In genomic region chr22:37634505-37635002, GRCh38 we compare ENCODE assay signal across 9 cellular contexts. TPM values are rescaled to one million over a fixed set of nuclear protein-coding genes. Genes with fewer than 3 reads are reported as not detected.
A peak's percentile ranks its signal among the peaks of the same experiment; 100 is the strongest.
DNase-seq lines count a peak whose midpoint lies in the region; ATAC-seq and TF ChIP-seq lines count a peak whose summit lies in the region.
"Had no signal": no experiment of that assay in that cellular context is flagged by ENCODE, and none has a peak within 500 bp of the region (broad histone marks: within the 10 kb centered on the region; RNA-seq: fewer than 3 reads in every experiment).

No MANE protein-coding gene starts in this region.

- intact Hi-C loops in left ventricle myocardium superior (cut with micrococcal nuclease): no loop called here
- intact Hi-C loops in right lobe of liver (cut with DNase I): no loop called here
- intact Hi-C loops in uterus (cut with DNase I; ENCODE audit: low total_unique reads): no loop called here

- H3K9me3 ChIP-seq in cardiac muscle cell (ENCODE audit: low read depth) (no peaks in the 10 kb centered on the region), adipocyte (ENCODE audit: control insufficient read depth, low read length) (no peaks in the 10 kb centered on the region), right lobe of liver (no peaks in the 10 kb centered on the region), uterus (no peaks in the 10 kb centered on the region), MG63 (no peaks in the 10 kb centered on the region)

- H3K4me1 ChIP-seq in cardiac muscle cell (ENCODE audit: low read depth): peaks cover 30% of the 10 kb centered on the region
- H3K4me1 ChIP-seq in adipocyte (ENCODE audit: control insufficient read depth, insufficient read depth, low read length): peaks cover 54% of the 10 kb centered on the region
- H3K4me1 ChIP-seq in right lobe of liver: peaks cover 0 to 44% (median 16%) of the 10 kb centered on the region in 4 donors
- peaks cover 7 to 19% of the 10 kb centered on the region in 2 donors for H3K4me1 ChIP-seq in uterus

- peak overlapping the region; percentile 84 for H3K9ac ChIP-seq in adipocyte (ENCODE audit: low read length)

- WGBS in right lobe of liver (ENCODE audit: insufficient coverage, low coverage, low lambda C conversion rate, missing lambda C conversion rate): 80% methylated on average over 1 of the region's 6 CpGs

- TF ChIP-seq POLR2A in right lobe of liver (IDR thresholded peaks at IDR 0.05): no peak
- TF ChIP-seq POLR2A in uterus (IDR thresholded peaks at IDR 0.05): no peak

- H3K27me3 ChIP-seq in cardiac muscle cell (no peaks in the 10 kb centered on the region), adipocyte (replicated peaks; ENCODE audit: control insufficient read depth, insufficient read depth, low read length) (no peaks in the 10 kb centered on the region), right lobe of liver (no peaks in the 10 kb centered on the region), uterus (no peaks in the 10 kb centered on the region), MG63 (no peaks in the 10 kb centered on the region)

- no peak overlapping the region for H3K4me3 ChIP-seq in cardiac muscle cell
- H3K4me3 ChIP-seq in adipocyte (ENCODE audit: low read length): peak overlapping the region; percentile 71
- no peak overlapping the region for H3K4me3 ChIP-seq in right lobe of liver
- peak overlapping the region in 1 of 2 donors; percentile 11 for H3K4me3 ChIP-seq in uterus
- no peak overlapping the region for H3K4me3 ChIP-seq in MG63

- POLR2A ChIA-PET in GM10248 (lab: Yijun Ruan, JAX): interaction anchor here (1.0 to 2.0 kb wide), 2 partner anchors 9 to 41 kb away, joined by 4 to 6 read pairs; partner anchors contain the start of gene LGALS1

- DNase-seq in cardiac muscle cell (ENCODE audit: low read depth in 1 of 2, low spot score in 1 of 2): no peak
- no peak for DNase-seq in left ventricle myocardium superior
- DNase-seq in adipocyte (ENCODE audit: low read depth): peak; percentile 24
- no peak for DNase-seq in right lobe of liver
- DNase-seq in uterus: no peak
- DNase-seq in GM10248 (ENCODE audit: extremely low spot score): no peak
- no peak for DNase-seq in activated gamma-delta T cell treated with Interleukin-2 at 50 U/mL for 16 hours
- DNase-seq in MG63: no peak

- TF ChIP-seq CTCF in cardiac muscle cell (IDR thresholded peaks at IDR 0.05; ENCODE audit: low read depth, low read length) (peak; percentile 25), right lobe of liver (IDR thresholded peaks at IDR 0.05) (no peak), uterus (IDR thresholded peaks at IDR 0.05) (peak in 1 of 4 experiments; percentile 13), GM10248 (IDR thresholded peaks at IDR 0.05; ENCODE audit: control extremely low read depth, extremely low read depth, low read depth, missing control alignments) (no peak)

- peak overlapping the region; percentile 91 for H3K27ac ChIP-seq in cardiac muscle cell
- peak overlapping the region in 2 of 3 donors; percentile 70 to 82 for H3K27ac ChIP-seq in right lobe of liver
- peak overlapping the region; percentile 80 to 89 for H3K27ac ChIP-seq in uterus

- no peak for ATAC-seq in left ventricle myocardium superior
- no peak for ATAC-seq in right lobe of liver

- H3K36me3 ChIP-seq in cardiac muscle cell (peaks cover 2% of the 10 kb centered on the region), adipocyte (ENCODE audit: control insufficient read depth, insufficient read depth, low read length, severe bottlenecking) (peaks cover 16% of the 10 kb centered on the region), right lobe of liver (peaks cover 0 to 5% (median 0%) of the 10 kb centered on the region in 4 donors), uterus (no peaks in the 10 kb centered on the region), MG63 (0 out of 2 replicates have a peak, but pooled peaks cover 5% of the 10 kb centered on the region)

- CTCF ChIA-PET in GM10248 (lab: Yijun Ruan, JAX): interaction anchor here (1.4 to 14.7 kb wide), 8 partner anchors 10 to 113 kb away, joined by 3 to 248 read pairs (median 48); partner anchors contain the start of genes GGA1, LGALS1, PDXP and SH3BP1

RNA-seq across cellular contexts. Expression of gene SH3BP1, which starts 4.9 kb away (rescaled TPM):
- 24.3 and 51.9 TPM in 2 replicates for total RNA-seq in cardiac muscle cell
- 15.0 and 20.7 TPM in 2 replicates for polyA plus RNA-seq in cardiac muscle cell
- 2.7 TPM for total RNA-seq in left ventricle myocardium superior
- 1 to 10 TPM; 1.6 to 4.8 (median 2.8) TPM for total RNA-seq in right lobe of liver
- total RNA-seq in uterus: 10 to 100 TPM in 3 of 4 donors, 1 to 10 TPM in 1; 7.4 to 26.2 (median 14.2) TPM
- 0.95 TPM in 1 of 2 replicates, not detected in the other for total RNA-seq in MG63 (2014; rRNA removed; shearing (Covaris generic); ENCODE audit: low replicate concordance)

RNA-seq across cellular contexts. Expression of gene PDXP, which starts 24.0 kb away (rescaled TPM):
- total RNA-seq in cardiac muscle cell (48.5 and 62.5 TPM in 2 replicates), left ventricle myocardium superior (21.5 TPM), right lobe of liver (10 to 100 TPM; 15.7 to 63.4 (median 34.4) TPM), uterus (10 to 100 TPM in 1 of 4 donors, 1 to 10 TPM in 2, under 1 TPM in 1; 0.88 to 10.7 (median 3.7) TPM)
- polyA plus RNA-seq in cardiac muscle cell: 88.0 and 117 TPM in 2 replicates
- total RNA-seq in MG63 (2014; rRNA removed; shearing (Covaris generic); ENCODE audit: low replicate concordance): 18.0 and 24.2 TPM in 2 replicates

RNA-seq across cellular contexts. Expression of gene GGA1, which starts 25.9 kb away (rescaled TPM):
- total RNA-seq in cardiac muscle cell: 91.9 and 114 TPM in 2 replicates
- polyA plus RNA-seq in cardiac muscle cell: 81.9 and 82.6 TPM in 2 replicates
- total RNA-seq in left ventricle myocardium superior: 28.5 TPM
- total RNA-seq in right lobe of liver: 10 to 100 TPM; 18.4 to 27.3 (median 24.1) TPM
- total RNA-seq in uterus: 10 to 100 TPM; 16.7 to 78.0 (median 35.3) TPM
- total RNA-seq in MG63 (2014; rRNA removed; shearing (Covaris generic); ENCODE audit: low replicate concordance): 13.8 and 33.2 TPM in 2 replicates

RNA-seq across cellular contexts. Expression of gene LGALS1, which starts 40.9 kb away (rescaled TPM):
- 6.6 and 24.5 TPM in 2 replicates for total RNA-seq in cardiac muscle cell
- 8.1 and 37.3 TPM in 2 replicates for polyA plus RNA-seq in cardiac muscle cell
- total RNA-seq in left ventricle myocardium superior: 1,086 TPM
- 100 to 1,000 TPM in 4 of 6 experiments, 10 to 100 TPM in 2; 34.7 to 267 (median 141) TPM for total RNA-seq in right lobe of liver
- 1,000 to 10,000 TPM; 1,421 to 3,100 (median 2,146) TPM for total RNA-seq in uterus
- total RNA-seq in MG63 (2014; rRNA removed; shearing (Covaris generic); ENCODE audit: low replicate concordance): 3,913 and 4,947 TPM in 2 replicates
- polyA plus RNA-seq: neural cell had no signal

RNA-seq across cellular contexts. Expression of gene NOL12, which starts 51.6 kb away (rescaled TPM):
- total RNA-seq in cardiac muscle cell (36.0 and 38.3 TPM in 2 replicates), left ventricle myocardium superior (12.0 TPM), right lobe of liver (10 to 100 TPM in 2 of 6 experiments, 1 to 10 TPM in 4; 8.4 to 16.1 (median 9.4) TPM), uterus (10 to 100 TPM; 11.8 to 74.3 (median 20.9) TPM)
- 21.9 and 34.2 TPM in 2 replicates for polyA plus RNA-seq in cardiac muscle cell
- 61.0 and 111 TPM in 2 replicates for total RNA-seq in MG63 (2014; rRNA removed; shearing (Covaris generic); ENCODE audit: low replicate concordance)
